Comparison of ENCODE assay signal across 24 cellular contexts in the genomic region with DNA sequence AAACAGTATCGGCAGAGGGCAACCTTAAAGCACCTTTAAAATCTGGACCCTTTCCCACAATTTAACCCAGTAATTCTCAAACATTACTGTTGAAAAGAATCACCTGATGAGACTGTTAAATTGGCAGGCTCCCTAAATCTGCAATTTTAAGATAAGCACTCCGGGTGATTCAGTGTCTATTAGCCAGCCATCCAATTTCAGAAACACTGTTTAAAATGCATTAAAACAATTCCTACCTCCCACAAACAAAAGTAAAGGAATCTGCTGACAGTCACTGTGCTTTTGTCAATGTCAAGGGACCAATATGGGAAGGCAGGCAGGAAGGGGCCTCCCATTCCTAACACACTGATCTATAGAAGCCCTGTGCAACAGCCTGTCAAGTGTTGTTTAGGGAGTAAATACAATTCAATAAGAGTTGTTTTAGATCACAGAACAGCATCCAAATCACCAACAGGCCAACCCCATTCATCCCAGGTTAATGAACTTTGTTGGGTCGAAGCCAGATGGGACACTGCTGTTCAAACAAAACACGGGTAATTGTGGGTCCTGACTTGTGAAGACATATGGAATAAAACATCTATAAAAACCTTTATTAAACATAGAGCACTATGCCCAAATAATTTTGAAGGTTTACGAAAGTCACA. TPM values are rescaled to one million over a fixed set of nuclear protein-coding genes. Genes with fewer than 3 reads are reported as not detected.
DNase-seq lines count a peak whose midpoint lies in the region; ATAC-seq, FAIRE-seq and TF ChIP-seq lines count a peak whose summit lies in the region.
"Had no signal": no experiment of that assay in that cellular context is flagged by ENCODE, and none has a peak within 500 bp of the region (broad histone marks: within the 10 kb centered on the region; RNA-seq: fewer than 3 reads in every experiment).

No MANE protein-coding gene starts in this region.

- BruUV-seq in A673 (replicated peaks; lab: Mats Ljungman, UMichigan), result no TSS peak
- TSS peak; percentile 63 for BruUV-seq in OCI-LY7 (replicated peaks; lab: Mats Ljungman, UMichigan)
- TSS peak; percentile 39 for BruUV-seq in K562 (replicated peaks; lab: Mats Ljungman, UMichigan)

- peaks cover 90% of the 10 kb centered on the region for H3K4me1 ChIP-seq in A673 (ENCODE audit: insufficient read depth, low read length, poor library complexity, severe bottlenecking)
- peaks cover 23% of the 10 kb centered on the region for H3K4me1 ChIP-seq in OCI-LY7 (ENCODE audit: insufficient read depth, low read length, poor library complexity, severe bottlenecking)
- H3K4me1 ChIP-seq in K562 (replicated peaks in 1 of 2; ENCODE audit: control insufficient read depth in 2 of 2, insufficient read depth in 2 of 2, low read length in 2 of 2), result peaks cover 19 to 54% of the 10 kb centered on the region in 2 experiments

- no peak for TF ChIP-seq CTCF in A673 (conservative IDR thresholded peaks at IDR 0.05; ENCODE audit: low read depth, low read length)
- TF ChIP-seq CTCF in OCI-LY7 (conservative IDR thresholded peaks at IDR 0.05; ENCODE audit: low read length), result no peak
- TF ChIP-seq CTCF in K562 (IDR thresholded peaks at IDR 0.05 in 2 of 3, conservative IDR thresholded peaks at IDR 0.05 in 1 of 3; ENCODE audit: insufficient read depth in 2 of 3, low read depth in 1 of 3, low read length in 3 of 3), result no peak
- no peak for TF ChIP-seq CTCF in D721Med (IDR thresholded peaks at IDR 0.05; ENCODE audit: insufficient read depth, missing control alignments)

- no peaks in the 10 kb centered on the region for H3K9me3 ChIP-seq in A673 (ENCODE audit: low read depth, low read length, poor library complexity, severe bottlenecking)
- H3K9me3 ChIP-seq in OCI-LY7 (ENCODE audit: low read length), result no peaks in the 10 kb centered on the region
- H3K9me3 ChIP-seq in K562 (replicated peaks; ENCODE audit: control insufficient read depth, insufficient read depth, low read depth, low read length), result no peaks in the 10 kb centered on the region
- H3K9me3 ChIP-seq: HAP-1, heart right ventricle, vagina had no signal

- in situ Hi-C loops in K562 (cut with MboI), result no loop called here

- intact Hi-C loops in activated CD4-positive, alpha-beta T cell treated with anti-CD3 and anti-CD28 coated beads, Interleukin-2, amount 10 ng/mL, durations not matched to agents 24 days and 14 days (cut with micrococcal nuclease), result no loop called here
- intact Hi-C loops in A673 (cut with micrococcal nuclease; ENCODE audit: unreplicated experiment) (no loop called here), OCI-LY7 (cut with micrococcal nuclease; ENCODE audit: unreplicated experiment) (no loop called here), K562 (cut with micrococcal nuclease) (no loop called here)

- H3K4me3 ChIP-seq in A673 (ENCODE audit: low read depth, low read length, poor library complexity, severe bottlenecking), result no peak overlapping the region
- H3K4me3 ChIP-seq in OCI-LY7 (ENCODE audit: low read depth, low read length, poor library complexity, severe bottlenecking), result no peak overlapping the region
- no peak overlapping the region for H3K4me3 ChIP-seq in K562
- H3K4me3 ChIP-seq: HAP-1, heart right ventricle, vagina had no signal

- peaks cover 65% of the 10 kb centered on the region for H3K36me3 Mint-ChIP-seq in activated CD4-positive, alpha-beta T cell treated with anti-CD3 and anti-CD28 coated beads, Interleukin-2, amount 10 ng/mL, durations not matched to agents 24 days and 14 days (ENCODE audit: low read depth)

- H3K4me2 ChIP-seq in OCI-LY7 (ENCODE audit: low read length), result no peak overlapping the region
- no peak overlapping the region for H3K4me2 ChIP-seq in K562 (ENCODE audit: insufficient read depth, low read length)

- H4K20me1 ChIP-seq in OCI-LY7 (ENCODE audit: insufficient read depth, low read length) (no peaks in the 10 kb centered on the region; the same call in 1 of the 2 replicates), K562 (replicated peaks; ENCODE audit: control insufficient read depth, insufficient read depth, low read length) (peaks cover 4% of the 10 kb centered on the region; the same call in 1 of the 2 replicates)

- peak overlapping the region; percentile 99 for H3K27ac Mint-ChIP-seq in activated CD4-positive, alpha-beta T cell treated with anti-CD3 and anti-CD28 coated beads, Interleukin-2, amount 10 ng/mL, durations not matched to agents 24 days and 14 days

- TF ChIP-seq EP300 in K562 (IDR thresholded peaks at IDR 0.05; ENCODE audit: low read length), result peak; percentile 52; the same call in 1 of the 2 replicates

- no peak for DNase-seq in activated CD4-positive, alpha-beta T cell treated with anti-CD3 and anti-CD28 coated beads, Interleukin-2, amount 10 ng/mL, durations not matched to agents 24 days and 14 days
- no peak for DNase-seq in activated CD4-positive, alpha-beta T cell treated with anti-CD3 and anti-CD28 coated beads for 1 hour
- peak; percentile 26 for DNase-seq in A673 (ENCODE audit: low spot score)
- no peak for DNase-seq in OCI-LY7 (ENCODE audit: low spot score)
- no peak for DNase-seq in K562 (ENCODE audit: extremely low read depth in 1 of 4, low spot score in 3 of 4)
- no peak for DNase-seq in dedifferentiated amniotic fluid mesenchymal stem cell (ENCODE audit: extremely low spot score)
- no peak for DNase-seq in CD1c-positive myeloid dendritic cell (ENCODE audit: extremely low spot score)
- no peak for DNase-seq in D721Med (ENCODE audit: insufficient read length, low spot score)
- DNase-seq: cortex of kidney; KG1; MV-4-11; NCI-H2029 treated with DMSO at 0.1 percent for 48 hours; NCI-H345; NCI-H82; stimulated activated CD4-positive, alpha-beta T cell treated with anti-CD3 and anti-CD28 coated beads, Interleukin-4, amount 100 ng/mL, for 4 hours; substantia nigra had no signal

- H3K4me1 Mint-ChIP-seq in activated CD4-positive, alpha-beta T cell treated with anti-CD3 and anti-CD28 coated beads, Interleukin-2, amount 10 ng/mL, durations not matched to agents 24 days and 14 days, result peaks cover 81% of the 10 kb centered on the region

- no peaks in the 10 kb centered on the region for H3K9me1 ChIP-seq in K562 (ENCODE audit: control insufficient read depth, insufficient read depth, low read length)

- H3K9me3 Mint-ChIP-seq in activated CD4-positive, alpha-beta T cell treated with anti-CD3 and anti-CD28 coated beads, Interleukin-2, amount 10 ng/mL, durations not matched to agents 24 days and 14 days, result peaks cover 7% of the 10 kb centered on the region

- TF ChIP-seq RAD21 in K562 (CRISPR knock-in tag; conservative IDR thresholded peaks at IDR 0.05 in 1 of 2, IDR thresholded peaks at IDR 0.05 in 1 of 2), result no peak

- no peaks in the 10 kb centered on the region for H3K79me2 ChIP-seq in OCI-LY7 (ENCODE audit: insufficient read depth, low read depth, low read length)
- H3K79me2 ChIP-seq in K562 (ENCODE audit: control insufficient read depth, insufficient read depth, low read length), result peaks cover 53% of the 10 kb centered on the region

- no peak for TF ChIP-seq POLR2A in K562 (conservative IDR thresholded peaks at IDR 0.05)

- peak overlapping the region; percentile 90 for H3K27ac ChIP-seq in A673 (ENCODE audit: low read depth, low read length, poor library complexity, severe bottlenecking)
- no peak overlapping the region for H3K27ac ChIP-seq in OCI-LY7 (ENCODE audit: low read depth, low read length, poor library complexity, severe bottlenecking)
- H3K27ac ChIP-seq in K562 (ENCODE audit: extremely low read depth, low read depth, low read length), result no peak overlapping the region
- H3K27ac ChIP-seq: heart right ventricle, vagina had no signal

- no peaks in the 10 kb centered on the region for H3K9me2 ChIP-seq in OCI-LY7 (ENCODE audit: insufficient read depth, low read length)

- no peak overlapping the region for H2AFZ ChIP-seq in OCI-LY7 (ENCODE audit: low read length)
- H2AFZ ChIP-seq in K562 (ENCODE audit: low read depth, low read length), result no peak overlapping the region

- H3K27me3 Mint-ChIP-seq in activated CD4-positive, alpha-beta T cell treated with anti-CD3 and anti-CD28 coated beads, Interleukin-2, amount 10 ng/mL, durations not matched to agents 24 days and 14 days, result no peaks in the 10 kb centered on the region

- 40% methylated on average over 5 of the region's 5 CpGs for WGBS in K562 (ENCODE audit: insufficient coverage, low coverage, missing lambda C conversion rate)

- H3K27me3 ChIP-seq in A673 (replicated peaks; ENCODE audit: insufficient read depth, low read depth, low read length, poor library complexity), result no peaks in the 10 kb centered on the region
- no peaks in the 10 kb centered on the region for H3K27me3 ChIP-seq in K562 (ENCODE audit: control insufficient read depth in 2 of 2, insufficient read depth in 2 of 2, low read length in 2 of 2)
- H3K27me3 ChIP-seq: heart right ventricle, vagina had no signal

- CTCF ChIA-PET in A673 (lab: Charles Lee), result no interaction called here
- CTCF ChIA-PET in OCI-LY7 (lab: Charles Lee; ENCODE audit: unreplicated experiment), result no interaction called here
- CTCF ChIA-PET in K562 (lab: Yijun Ruan, JAX; ENCODE audit: low intra/inter-chr PET ratio), result no interaction called here

- no peak overlapping the region for H3K9ac ChIP-seq in K562 (ENCODE audit: insufficient read depth in 1 of 2, low read depth in 2 of 2, low read length in 2 of 2)

- POLR2A ChIA-PET in A673 (lab: Charles Lee; ENCODE audit: low non-redundant PET) (no interaction called here), OCI-LY7 (lab: Charles Lee) (no interaction called here), K562 (lab: Yijun Ruan, JAX) (interaction anchor here (0.8 kb wide), 1 partner anchor 15 kb away, joined by 4 read pairs; no protein-coding TSS in a partner anchor)

- peak overlapping the region; percentile 80 for H3K4me3 Mint-ChIP-seq in activated CD4-positive, alpha-beta T cell treated with anti-CD3 and anti-CD28 coated beads, Interleukin-2, amount 10 ng/mL, durations not matched to agents 24 days and 14 days

- ATAC-seq in K562, result no peak
- ATAC-seq: activated CD4-positive, CD25-positive, alpha-beta regulatory T cell treated with anti-CD3 and anti-CD28 coated beads, Interleukin-2, amount 50 U/mL, for 24 hours had no signal

- no peaks in the 10 kb centered on the region for H3K36me3 ChIP-seq in A673 (ENCODE audit: insufficient read depth, low read length, poor library complexity, severe bottlenecking)
- H3K36me3 ChIP-seq in OCI-LY7 (ENCODE audit: insufficient read depth, low read length), result 0 out of 2 replicates have a peak, but pooled peaks cover 7% of the 10 kb centered on the region
- peaks cover 26% of the 10 kb centered on the region for H3K36me3 ChIP-seq in K562 (ENCODE audit: control insufficient read depth, insufficient read depth, low read length)

- no peak for FAIRE-seq in K562 (lab: Jason Lieb, UNC)
- no peak for FAIRE-seq in D721Med (lab: Jason Lieb, UNC)
- FAIRE-seq: A204.1, GM18507 had no signal

RNA-seq across cellular contexts. Expression of gene SIAH2, which starts 21.4 kb away (rescaled TPM):
- total RNA-seq in activated CD4-positive, alpha-beta T cell treated with anti-CD3 and anti-CD28 coated beads, Interleukin-2, amount 10 ng/mL, durations not matched to agents 24 days and 14 days, result 130 and 133 TPM in 2 replicates
- total RNA-seq in A673 (2021) (26.8 and 28.8 TPM in 2 replicates), OCI-LY7 (2022) (23.5 and 29.1 TPM in 2 replicates), K562 (2014; rRNA removed) (39.0 and 52.8 TPM in 2 replicates), K562 (2014; rRNA removed; fragmentation: Illumina TruSeq; extraction: Trizol) (22.6 and 23.4 TPM in 2 replicates), K562 (2015; rRNA removed; fragmentation: Illumina TruSeq; extraction: Trizol) (24.6 and 24.8 TPM in 2 replicates), K562 (2021) (32.9 and 33.6 TPM in 2 replicates)
- 22.2 and 22.7 TPM in 2 replicates for total RNA-seq in OCI-LY7 (2014; rRNA removed; shearing (Covaris generic))
- total RNA-seq in K562 (2011; cell fraction: chromatin; rRNA removed; ENCODE audit: low replicate concordance), result 10.4 and 14.0 TPM in 2 replicates
- total RNA-seq in K562 (2011; cell fraction: nucleolus; rRNA removed), result 19.2 and 21.1 TPM in 2 replicates
- total RNA-seq in K562 (2011; cell fraction: nucleoplasm; rRNA removed), result 14.0 and 17.1 TPM in 2 replicates
- polyA plus RNA-seq in K562 (2011; rRNA removed) (34.9 and 37.8 TPM in 2 replicates), K562 (2014; fragmentation: Illumina TruSeq; extraction: Trizol) (26.9 and 34.4 TPM in 2 replicates), K562 (2014; fragmentation: Nextera tagmentation; extraction: Ambion mirVana) (1 to 10 TPM; 4.8 to 7.5 TPM), K562 (2014; rRNA removed) (29.9 and 34.5 TPM in 2 replicates)
- 51.5 and 163 TPM in 2 replicates for polyA plus RNA-seq in K562 (2011; cell fraction: cytosol; rRNA removed)
- polyA plus RNA-seq in K562 (2011; cell fraction: nucleus; rRNA removed), result 35.1 and 65.2 TPM in 2 replicates
- polyA plus RNA-seq in K562 (2012), result 19.7 and 22.9 TPM in 2 replicates
- polyA minus RNA-seq in K562 (2011; rRNA and poly(A)+ RNA removed), result 25.2 and 48.9 TPM in 2 replicates
- polyA minus RNA-seq in K562 (2011; cell fraction: cytosol; rRNA and poly(A)+ RNA removed), result 32.4 and 42.9 TPM in 2 replicates
- polyA minus RNA-seq in K562 (2011; cell fraction: nucleus; rRNA and poly(A)+ RNA removed), result 12.4 and 12.8 TPM in 2 replicates

RNA-seq across cellular contexts. Expression of gene ERICH6, which starts 37.9 kb away (rescaled TPM):
- not detected in 2 replicates for total RNA-seq in activated CD4-positive, alpha-beta T cell treated with anti-CD3 and anti-CD28 coated beads, Interleukin-2, amount 10 ng/mL, durations not matched to agents 24 days and 14 days
- total RNA-seq in A673 (2021) (0.24 and 0.32 TPM in 2 replicates), OCI-LY7 (2022) (0.38 TPM in 1 of 2 replicates, not detected in the other), K562 (2014; rRNA removed) (not detected in 2 replicates), K562 (2014; rRNA removed; fragmentation: Illumina TruSeq; extraction: Trizol) (not detected in 2 replicates), K562 (2015; rRNA removed; fragmentation: Illumina TruSeq; extraction: Trizol) (not detected in 2 replicates), K562 (2021) (not detected in 2 replicates)
- 0.41 TPM in 1 of 2 replicates, not detected in the other for total RNA-seq in OCI-LY7 (2014; rRNA removed; shearing (Covaris generic))
- total RNA-seq in K562 (2011; cell fraction: chromatin; rRNA removed; ENCODE audit: low replicate concordance), result 0.14 TPM in 1 of 2 replicates, not detected in the other
- total RNA-seq in K562 (2011; cell fraction: nucleolus; rRNA removed), result not detected in 2 replicates
- not detected in 2 replicates for total RNA-seq in K562 (2011; cell fraction: nucleoplasm; rRNA removed)
- polyA plus RNA-seq in K562 (2011; rRNA removed) (not detected in 2 replicates), K562 (2014; fragmentation: Illumina TruSeq; extraction: Trizol) (not detected in 2 replicates), K562 (2014; fragmentation: Nextera tagmentation; extraction: Ambion mirVana) (not detected), K562 (2014; rRNA removed) (not detected in 2 replicates)
- polyA plus RNA-seq in K562 (2011; cell fraction: cytosol; rRNA removed), result not detected in 2 replicates
- polyA plus RNA-seq in K562 (2011; cell fraction: nucleus; rRNA removed), result not detected in 2 replicates
- not detected in 2 replicates for polyA plus RNA-seq in K562 (2012)
- polyA minus RNA-seq in K562 (2011; rRNA and poly(A)+ RNA removed), result not detected in 2 replicates
- polyA minus RNA-seq in K562 (2011; cell fraction: cytosol; rRNA and poly(A)+ RNA removed), result not detected in 2 replicates
- polyA minus RNA-seq in K562 (2011; cell fraction: nucleus; rRNA and poly(A)+ RNA removed), result 0.13 TPM in 1 of 2 replicates, not detected in the other
- total RNA-seq: SK-MEL-5, vagina had no signal
- polyA plus RNA-seq: BJ, heart right ventricle had no signal
